21 cellular contexts compared by ENCODE assay signal in genomic region chr11:114225662-114226061, GRCh38.
"Had no signal": no experiment of that assay in that cellular context is flagged by ENCODE, and none has a peak within 500 bp of the region (broad histone marks: within the 10 kb centered on the region; RNA-seq: fewer than 3 reads in every experiment).

No MANE protein-coding gene starts in this region.

- DNase-seq: cortex of kidney; heart left ventricle; left colon; left ventricle myocardium superior; lower lobe of right lung; nucleus accumbens; sigmoid colon; stimulated activated CD4-positive, alpha-beta T cell treated with anti-CD3 and anti-CD28 coated beads, Interleukin-2, amount 100 ng/mL, for 24 hours; stimulated activated CD4-positive, alpha-beta T cell treated with anti-CD3 and anti-CD28 coated beads, Interleukin-4, amount 100 ng/mL, for 24 hours; stimulated activated naive CD8-positive, alpha-beta T cell treated with anti-CD3 and anti-CD28 coated beads, Interleukin-15, Interleukin-2, amounts not matched to agents 100 U/mL and 50 U/mL, for 24 hours; substantia nigra; testis; tibial artery had no signal

- H3K27me3 ChIP-seq: gastroesophageal sphincter, heart left ventricle, hepatocyte, sigmoid colon, testis, tibial artery had no signal

- H3K9me3 ChIP-seq: gastroesophageal sphincter, heart left ventricle, lower lobe of right lung, prostate gland, sigmoid colon, testis, tibial artery had no signal

- ATAC-seq: gastroesophageal sphincter; left colon; stimulated activated memory B cell treated with anti-CD40 and anti-IgM and Interleukin-4, amounts not matched to agents 10 μg/mL and 1 μg/mL and 100 μg/mL, for 72 hours; stimulated activated naive CD8-positive, alpha-beta T cell treated with anti-CD3 and anti-CD28 coated beads, Interleukin-15, Interleukin-2, amounts not matched to agents 100 U/mL and 50 U/mL, for 24 hours had no signal

- H3K36me3 Mint-ChIP-seq: memory B cell; stimulated activated memory B cell treated with anti-CD40 and anti-IgM and Interleukin-4, amounts not matched to agents 10 μg/mL and 1 μg/mL and 100 μg/mL, for 72 hours; type B pancreatic cell had no signal

- H3K4me3 Mint-ChIP-seq: memory B cell; nephron; stimulated activated memory B cell treated with anti-CD40 and anti-IgM and Interleukin-4, amounts not matched to agents 10 μg/mL and 1 μg/mL and 100 μg/mL, for 72 hours; type B pancreatic cell had no signal

- H3K4me1 ChIP-seq: testis had no signal

- H2AFZ ChIP-seq: hepatocyte had no signal

- H3K27ac Mint-ChIP-seq: memory B cell; nephron; stimulated activated memory B cell treated with anti-CD40 and anti-IgM and Interleukin-4, amounts not matched to agents 10 μg/mL and 1 μg/mL and 100 μg/mL, for 72 hours; type B pancreatic cell had no signal

- H3K27ac ChIP-seq: gastroesophageal sphincter, hepatocyte, lower lobe of right lung, prostate gland, sigmoid colon, testis, tibial artery had no signal

- H3K4me3 ChIP-seq: gastroesophageal sphincter, heart left ventricle, hepatocyte, lower lobe of right lung, prostate gland, sigmoid colon, testis, tibial artery had no signal

- H3K4me2 ChIP-seq: hepatocyte had no signal

- H3K9me3 Mint-ChIP-seq: memory B cell; nephron; stimulated activated memory B cell treated with anti-CD40 and anti-IgM and Interleukin-4, amounts not matched to agents 10 μg/mL and 1 μg/mL and 100 μg/mL, for 72 hours; type B pancreatic cell had no signal

- FAIRE-seq: islet of Langerhans had no signal
